Comparison of ENCODE assay signal across 1 cellular context in genomic region chr18:21928925-21929324, GRCh38.
TF ChIP-seq lines count a peak whose summit lies in the region.

No MANE protein-coding gene starts in this region.

TF ChIP-seq in K562, 482 proteins besides CTCF, POLR2A, EP300 and RAD21 (continued from another document):
- TF ChIP-seq ZNF518B (CRISPR knock-in tag; IDR thresholded peaks at IDR 0.05) (no peak), TBL1XR1 (IDR thresholded peaks at IDR 0.05; ENCODE audit: low read length in 2 of 2) (no peak)
